17 cellular contexts compared by ENCODE assay signal in genomic region chr4:14621731-14622459, GRCh38.
DNase-seq lines count a peak whose midpoint lies in the region; ATAC-seq, FAIRE-seq and TF ChIP-seq lines count a peak whose summit lies in the region.
"Had no signal": no experiment of that assay in that cellular context is flagged by ENCODE, and none has a peak within 500 bp of the region (broad histone marks: within the 10 kb centered on the region; RNA-seq: fewer than 3 reads in every experiment).

No MANE protein-coding gene starts in this region.

- FAIRE-seq in GM12892 (lab: Jason Lieb, UNC): no peak

- H3K9me3 Mint-ChIP-seq in nephron progenitor cell: no peaks in the 10 kb centered on the region
- peaks cover 2% of the 10 kb centered on the region for H3K9me3 Mint-ChIP-seq in activated CD4-positive, alpha-beta T cell treated with anti-CD3 and anti-CD28 coated beads for 36 hours (ENCODE audit: low read depth)

- H3K4me3 Mint-ChIP-seq in nephron progenitor cell: no peak overlapping the region
- H3K4me3 Mint-ChIP-seq in activated CD4-positive, alpha-beta T cell treated with anti-CD3 and anti-CD28 coated beads for 36 hours: no peak overlapping the region
- H3K4me3 Mint-ChIP-seq: B cell had no signal

- no peak for TF ChIP-seq POLR2A in GM12892 (IDR thresholded peaks at IDR 0.05; ENCODE audit: low read depth, low read length)

- H3K27ac Mint-ChIP-seq in nephron progenitor cell: peak overlapping the region; percentile 58
- no peak overlapping the region for H3K27ac Mint-ChIP-seq in activated CD4-positive, alpha-beta T cell treated with anti-CD3 and anti-CD28 coated beads for 36 hours
- H3K27ac Mint-ChIP-seq: B cell had no signal

- no peaks in the 10 kb centered on the region for H3K36me3 Mint-ChIP-seq in nephron progenitor cell (ENCODE audit: low read depth)
- H3K36me3 Mint-ChIP-seq in activated CD4-positive, alpha-beta T cell treated with anti-CD3 and anti-CD28 coated beads for 36 hours (ENCODE audit: low read depth): no peaks in the 10 kb centered on the region

- intact Hi-C loops in Right ventricle myocardium inferior (cut with DNase I): loop anchor here (10.0 kb wide), 1 partner anchor 293 kb away; no protein-coding TSS in a partner anchor
- intact Hi-C loops in cardiac septum (cut with DNase I): no loop called here
- intact Hi-C loops in left cardiac atrium (cut with DNase I): loop anchor here in 1 of 2 donors (10.0 kb wide), 1 partner anchor 293 kb away; no protein-coding TSS in a partner anchor
- intact Hi-C loops in activated CD4-positive, alpha-beta T cell treated with anti-CD3 and anti-CD28 coated beads for 36 hours (cut with DNase I, micrococcal nuclease): no loop called here

- DNase-seq in Right ventricle myocardium inferior (ENCODE audit: missing footprints) (no peak), cardiac septum (ENCODE audit: low spot score) (no peak), left cardiac atrium (no peak), nephron progenitor cell (no peak), GM12892 (ENCODE audit: insufficient read length) (no peak), MV-4-11 (lab: John Stamatoyannopoulos, UW) (no peak)
- DNase-seq in activated CD4-positive, alpha-beta T cell treated with anti-CD3 and anti-CD28 coated beads for 36 hours: no peak
- DNase-seq in activated effector memory CD4-positive, alpha-beta T cell treated with anti-CD3 and anti-CD28 coated beads, Interleukin-2, amount 50 U/mL, for 16 hours: no peak
- DNase-seq: 8988T, DMS79 treated with DMSO at 0.1 percent for 48 hours, MM.1S, NCI-H1092 treated with DMSO at 0.1 percent for 48 hours, NCI-H748 treated with DMSO at 0.1 percent for 48 hours, OCI-M1, SIG-M5 had no signal

- TF ChIP-seq CTCF in nephron progenitor cell (IDR thresholded peaks at IDR 0.05): no peak

- POLR2A ChIA-PET in activated CD4-positive, alpha-beta T cell treated with anti-CD3 and anti-CD28 coated beads for 36 hours (lab: Charles Lee): no interaction called here

- no peaks in the 10 kb centered on the region for H3K27me3 Mint-ChIP-seq in nephron progenitor cell (ENCODE audit: low read depth, poor library complexity)
- H3K27me3 Mint-ChIP-seq in activated CD4-positive, alpha-beta T cell treated with anti-CD3 and anti-CD28 coated beads for 36 hours: no peaks in the 10 kb centered on the region
- H3K27me3 Mint-ChIP-seq: B cell had no signal

- H3K4me1 Mint-ChIP-seq in nephron progenitor cell: peaks cover 5% of the 10 kb centered on the region
- H3K4me1 Mint-ChIP-seq in activated CD4-positive, alpha-beta T cell treated with anti-CD3 and anti-CD28 coated beads for 36 hours: no peaks in the 10 kb centered on the region
- H3K4me1 Mint-ChIP-seq: B cell had no signal

- ATAC-seq in Right ventricle myocardium inferior: peak; percentile 95
- ATAC-seq in left cardiac atrium: peak; percentile 65 to 77
- ATAC-seq in activated CD4-positive, alpha-beta T cell treated with anti-CD3 and anti-CD28 coated beads for 36 hours: no peak
- ATAC-seq: HCT116 had no signal

- CTCF ChIA-PET in activated CD4-positive, alpha-beta T cell treated with anti-CD3 and anti-CD28 coated beads for 36 hours (lab: Charles Lee): no interaction called here
